1 cellular context compared by ENCODE assay signal in genomic region chr22:31277741-31278642, GRCh38.
TF ChIP-seq lines count a peak whose summit lies in the region.

No MANE protein-coding gene starts in this region.

TF ChIP-seq in SK-N-SH treated with all-trans-retinoic acid at 6 μM for 48 hours, 23 proteins besides CTCF, POLR2A, EP300 and RAD21 (continued from another document):
- TF ChIP-seq TSHZ2 (CRISPR knock-in tag; IDR thresholded peaks at IDR 0.05) (no peak), ZNF8 (CRISPR knock-in tag; IDR thresholded peaks at IDR 0.05) (no peak), TOX (CRISPR knock-in tag; IDR thresholded peaks at IDR 0.05; ENCODE audit: borderline replicate concordance) (no peak), PATZ1 (CRISPR knock-in tag; IDR thresholded peaks at IDR 0.05; ENCODE audit: borderline replicate concordance) (no peak), OSR1 (CRISPR knock-in tag; IDR thresholded peaks at IDR 0.05) (no peak), GLIS3 (CRISPR knock-in tag; IDR thresholded peaks at IDR 0.05) (no peak), CSRNP3 (CRISPR knock-in tag; IDR thresholded peaks at IDR 0.05) (no peak), ESRRG (CRISPR knock-in tag; IDR thresholded peaks at IDR 0.05) (no peak), SNAI2 (CRISPR knock-in tag; IDR thresholded peaks at IDR 0.05) (no peak), ZNF70 (CRISPR knock-in tag; IDR thresholded peaks at IDR 0.05) (no peak), BACH2 (CRISPR knock-in tag; IDR thresholded peaks at IDR 0.05; ENCODE audit: borderline replicate concordance) (no peak), CSDC2 (CRISPR knock-in tag; IDR thresholded peaks at IDR 0.05) (no peak), RARB (CRISPR knock-in tag; IDR thresholded peaks at IDR 0.05) (no peak), TCF4 (CRISPR knock-in tag; IDR thresholded peaks at IDR 0.05; ENCODE audit: borderline replicate concordance) (no peak)
